ENCODE assay signal across 10 cellular contexts in genomic region chr4:54428940-54429339, GRCh38.
"Had no signal": no experiment of that assay in that cellular context is flagged by ENCODE, and none has a peak within 500 bp of the region (broad histone marks: within the 10 kb centered on the region; RNA-seq: fewer than 3 reads in every experiment).

No MANE protein-coding gene starts in this region.

- H3K4me1 ChIP-seq: HAP-1 had no signal

- ATAC-seq: GM23338, HCT116 had no signal

- H3K4me3 ChIP-seq: GM23248, GM23338, HAP-1 had no signal

- H3K9me3 Mint-ChIP-seq: GM23338, H9, HFFc6 had no signal

- DNase-seq: GM23248, GOT3, H7, H9, HCEC 1CT, HFFc6 had no signal

- H2AFZ ChIP-seq: GM23248, GM23338 had no signal

- H3K9me3 ChIP-seq: HAP-1 had no signal

- H3K27ac Mint-ChIP-seq: GM23338, H9, HFFc6 had no signal

- H3K36me3 ChIP-seq: HAP-1 had no signal

- H3K27ac ChIP-seq: GM23248 had no signal

- H3K4me2 ChIP-seq: GM23338 had no signal

- H3K4me3 Mint-ChIP-seq: GM23338, H9, HFFc6 had no signal

- FAIRE-seq: H1 had no signal

- H3K9ac ChIP-seq: GM23248 had no signal
